In the genomic region with DNA sequence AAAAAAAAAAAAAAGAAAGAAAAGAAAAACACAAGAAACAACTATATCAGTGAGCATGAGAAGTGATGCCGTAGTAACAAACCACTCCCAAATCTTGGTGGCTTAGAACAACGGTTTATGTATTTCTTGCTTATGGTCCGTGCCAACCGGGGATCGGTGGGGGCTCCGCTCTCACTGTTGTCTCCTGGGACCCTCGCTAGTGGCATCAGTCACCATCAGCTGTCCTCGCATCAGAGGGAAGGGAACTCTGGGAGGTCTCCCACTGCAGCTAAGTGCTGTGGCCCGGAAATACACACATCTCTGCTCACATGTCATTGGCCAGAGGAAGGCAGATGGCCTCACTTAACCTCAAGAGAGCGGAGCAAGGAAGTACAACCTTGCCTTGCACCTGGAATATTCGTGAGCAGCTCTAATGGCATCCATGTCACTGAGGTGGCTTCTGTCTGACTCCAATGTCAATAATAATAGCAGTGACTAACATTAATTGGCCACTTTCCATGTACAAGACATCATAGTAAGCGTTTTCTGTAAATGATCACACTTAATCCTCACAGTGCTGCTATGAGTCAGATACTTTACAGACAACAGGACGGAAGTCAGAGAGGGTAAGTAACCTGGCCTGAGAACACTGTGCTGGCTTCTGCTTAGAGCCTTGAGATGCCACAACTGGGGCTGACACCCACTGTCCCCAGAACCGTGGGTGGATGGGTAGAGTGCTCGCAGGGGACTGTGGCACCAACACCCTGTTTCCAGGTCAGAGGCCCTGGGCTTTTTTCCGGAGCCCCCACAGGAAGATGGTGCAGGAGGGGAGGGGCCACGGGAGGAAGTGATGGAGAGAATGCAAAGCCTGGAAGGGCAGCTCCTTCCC, we compare ENCODE assay signal across 10 cellular contexts. TPM values are rescaled to one million over a fixed set of nuclear protein-coding genes. Genes with fewer than 3 reads are reported as not detected.
DNase-seq lines count a peak whose midpoint lies in the region; ATAC-seq lines count a peak whose summit lies in the region.
"Had no signal": no experiment of that assay in that cellular context is flagged by ENCODE, and none has a peak within 500 bp of the region (broad histone marks: within the 10 kb centered on the region; RNA-seq: fewer than 3 reads in every experiment).

No MANE protein-coding gene starts in this region.

- no peak for ATAC-seq in GM18867 (IDR thresholded peaks at IDR 0.05; ENCODE audit: unreplicated experiment)

- peak; percentile 80 for DNase-seq in ELR (ENCODE audit: low read depth)
- DNase-seq in NCI-H2196 (lab: John Stamatoyannopoulos, UW; ENCODE audit: unreplicated experiment) = peak; percentile 72
- peak; percentile 71 for DNase-seq in dermis blood vessel endothelial cell
- peak; percentile 65 for DNase-seq in non-pigmented ciliary epithelial cell (ENCODE audit: low read depth)
- DNase-seq in midbrain (lab: John Stamatoyannopoulos, UW) = no peak
- DNase-seq in GM03348 (ENCODE audit: low spot score) = no peak
- DNase-seq in NCI-H1092 treated with DMSO at 0.1 percent for 48 hours (lab: John Stamatoyannopoulos, UW) = no peak
- DNase-seq: activated CD4-positive, alpha-beta T cell treated with anti-CD3 and anti-CD28 coated beads, Interleukin-2, amount 50 U/mL, for 1 hour; NCI-H345 had no signal

RNA-seq across cellular contexts. Expression of a gene that starts 5.9 kb away (rescaled TPM):
- total RNA-seq in dermis blood vessel endothelial cell = not detected in 2 replicates

RNA-seq across cellular contexts. Expression of a gene that starts 13.9 kb away (rescaled TPM):
- total RNA-seq in dermis blood vessel endothelial cell = not detected in 2 replicates

RNA-seq across cellular contexts. Expression of a gene that starts 30.2 kb away (rescaled TPM):
- total RNA-seq in dermis blood vessel endothelial cell = not detected in 2 replicates

RNA-seq across cellular contexts. Expression of a gene that starts 34.7 kb away (rescaled TPM):
- total RNA-seq in dermis blood vessel endothelial cell = not detected in 2 replicates

Comparison
In these comparisons a context has a peak if more than half of its experiments do, and no peak if none do; other contexts are left out.
1. DNase-seq: peak in ELR (single experiment), NCI-H2196 (single experiment), dermis blood vessel endothelial cell (single experiment) and non-pigmented ciliary epithelial cell (single experiment); none in midbrain (single experiment), GM03348 (single experiment) and NCI-H1092 treated with DMSO at 0.1 percent for 48 hours (single experiment).